Comparison of ENCODE assay signal across 27 cellular contexts in genomic region chr19:40159744-40160143, GRCh38. TPM values are rescaled to one million over a fixed set of nuclear protein-coding genes. Genes with fewer than 3 reads are reported as not detected.
"Had no signal": no experiment of that assay in that cellular context is flagged by ENCODE, and none has a peak within 500 bp of the region (broad histone marks: within the 10 kb centered on the region; RNA-seq: fewer than 3 reads in every experiment).

No MANE protein-coding gene starts in this region.

- H3K4me2 ChIP-seq: neural progenitor cell had no signal

- H2AFZ ChIP-seq: neural progenitor cell had no signal

- H3K9me3 ChIP-seq: ovary, sigmoid colon, suprapubic skin, tibial nerve, uterus had no signal

- H3K9ac ChIP-seq: neural progenitor cell had no signal

- ATAC-seq: natural killer cell; right cardiac atrium; stimulated activated effector memory CD8-positive, alpha-beta T cell treated with anti-CD3 and anti-CD28 coated beads, Interleukin-12 subunit alpha, Interleukin-12 subunit beta, amount 100 ng/mL, for 72 hours had no signal

- H3K27ac ChIP-seq: left ventricle myocardium inferior, neural progenitor cell, ovary, sigmoid colon, spleen, suprapubic skin, tibial nerve, uterus had no signal

- H3K36me3 ChIP-seq: left ventricle myocardium inferior, neural progenitor cell, ovary, sigmoid colon, spleen, suprapubic skin, tibial nerve, uterus had no signal

- H3K4me3 ChIP-seq: left ventricle myocardium inferior, lung, neural progenitor cell, ovary, sigmoid colon, spleen, suprapubic skin, tibial nerve, uterus had no signal

- FAIRE-seq: islet of Langerhans, small intestine had no signal

- DNase-seq: hippocampal formation; left ventricle myocardium inferior; mesendoderm; naive B cell; natural killer cell; nephron progenitor cell; ovary; retina; right cardiac atrium; sigmoid colon; small intestine; spleen; stimulated activated CD4-positive, alpha-beta T cell treated with anti-CD3 and anti-CD28 coated beads, Interleukin-4, amount 100 ng/mL, for 24 hours; stimulated activated naive CD4-positive, alpha-beta T cell; uterus had no signal

- H3K4me1 ChIP-seq: left ventricle myocardium inferior, neural progenitor cell, sigmoid colon, suprapubic skin, tibial nerve, uterus had no signal

- H3K27me3 ChIP-seq: neural progenitor cell, ovary, sigmoid colon, spleen, suprapubic skin, tibial nerve, uterus had no signal

RNA-seq across cellular contexts. Expression of gene TTC9B, which starts 58.4 kb away (rescaled TPM):
- total RNA-seq: kidney epithelial cell, left ventricle myocardium inferior, lower leg skin, lung, mesothelial cell of epicardium, natural killer cell, ovary, progenitor cell of endocrine pancreas, right cardiac atrium, spleen, subcutaneous adipose tissue, suprapubic skin, ureter, uterus had no signal
- polyA plus RNA-seq: lung, ovary, spleen had no signal
